ENCODE assay signal across 11 cellular contexts in the genomic region with DNA sequence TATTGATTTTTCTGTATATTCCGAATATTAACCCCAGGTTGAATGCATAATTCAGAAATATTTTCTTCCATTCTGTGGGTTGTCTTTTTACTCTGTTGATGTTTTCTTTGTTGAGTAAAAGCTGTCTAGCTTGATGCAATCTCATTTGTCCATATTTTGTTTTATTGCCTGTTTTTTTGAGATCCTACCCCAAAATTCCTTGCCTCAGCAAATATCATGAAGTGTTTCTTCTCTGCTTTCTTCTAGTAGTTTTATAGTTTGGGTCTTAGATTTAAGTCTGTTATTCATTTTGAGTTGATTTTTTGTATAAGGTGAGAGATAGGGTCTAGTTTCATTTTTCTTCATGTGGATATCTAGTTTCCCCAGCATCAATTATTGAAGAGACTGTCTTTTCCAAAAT.
"Had no signal": no experiment of that assay in that cellular context is flagged by ENCODE, and none has a peak within 500 bp of the region (broad histone marks: within the 10 kb centered on the region; RNA-seq: fewer than 3 reads in every experiment).

No MANE protein-coding gene starts in this region.

- H3K27ac ChIP-seq: GM23248 had no signal

- H3K4me2 ChIP-seq: GM23338 had no signal

- H3K4me1 Mint-ChIP-seq: GM23338, H9 had no signal

- H3K9ac ChIP-seq: GM23248 had no signal

- H3K27ac Mint-ChIP-seq: GM23338, H9, HFFc6 had no signal

- H3K36me3 ChIP-seq: HAP-1 had no signal

- H3K4me3 Mint-ChIP-seq: GM23338, H9, HFFc6 had no signal

- FAIRE-seq: H1, H54 had no signal

- H3K4me1 ChIP-seq: HAP-1 had no signal

- DNase-seq: GM23248, GOT3, H7, H9, HCEC 1CT, HFFc6 had no signal

- H3K4me3 ChIP-seq: GM23248, GM23338, HAP-1 had no signal

- H2AFZ ChIP-seq: GM23248, GM23338 had no signal

- H3K9me3 ChIP-seq: HAP-1 had no signal

- ATAC-seq: GM23338, HCT116 had no signal
